1 cellular context compared by ENCODE assay signal in the genomic region with DNA sequence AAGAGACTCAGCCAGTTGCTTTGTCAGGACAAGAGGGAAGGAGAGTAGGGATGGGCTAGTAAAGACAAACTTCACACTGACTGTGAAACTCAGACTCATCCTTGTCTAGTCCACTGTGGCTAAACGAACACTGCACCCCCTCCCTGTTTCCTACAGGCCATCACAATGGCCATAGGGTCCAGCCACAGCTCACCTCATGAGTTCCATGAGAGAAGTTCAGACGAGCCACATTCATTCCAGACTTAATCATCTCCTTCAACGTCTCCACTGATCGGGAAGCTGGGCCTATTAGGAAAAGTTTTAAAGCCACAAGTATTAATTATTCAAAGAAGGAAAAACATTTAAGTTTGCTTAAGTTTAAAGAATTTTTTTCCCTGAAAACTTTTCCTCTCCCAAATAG.
TF ChIP-seq lines count a peak whose summit lies in the region.

No MANE protein-coding gene starts in this region.

TF ChIP-seq in IMR-90, 13 proteins besides CTCF, POLR2A, EP300 and RAD21:
- no peak for TF ChIP-seq RFX5 (IDR thresholded peaks at IDR 0.05; ENCODE audit: low read depth, low read length)
- no peak for TF ChIP-seq SMC3 (IDR thresholded peaks at IDR 0.05; ENCODE audit: low read depth, low read length)
- TF ChIP-seq CHD1 (IDR thresholded peaks at IDR 0.05; ENCODE audit: low read depth, low read length), result no peak
- no peak for TF ChIP-seq MXI1 (IDR thresholded peaks at IDR 0.05; ENCODE audit: borderline replicate concordance, low read depth, low read length)
- TF ChIP-seq RCOR1 (IDR thresholded peaks at IDR 0.05; ENCODE audit: insufficient replicate concordance, low read length), result no peak
- TF ChIP-seq BHLHE40 (IDR thresholded peaks at IDR 0.05; ENCODE audit: low read depth, low read length), result no peak
TF ChIP-seq in IMR-90: peak in this region for 0.
